In genomic region chr20:1083431-1084080, GRCh38 we compare ENCODE assay signal across 27 cellular contexts. TPM values are rescaled to one million over a fixed set of nuclear protein-coding genes. Genes with fewer than 3 reads are reported as not detected.
DNase-seq lines count a peak whose midpoint lies in the region; FAIRE-seq and TF ChIP-seq lines count a peak whose summit lies in the region.
"Had no signal": no experiment of that assay in that cellular context is flagged by ENCODE, and none has a peak within 500 bp of the region (broad histone marks: within the 10 kb centered on the region; RNA-seq: fewer than 3 reads in every experiment).

No MANE protein-coding gene starts in this region.

- no peaks in the 10 kb centered on the region for H3K27me3 ChIP-seq in tibial artery
- H3K27me3 ChIP-seq: ascending aorta, colonic mucosa, neural progenitor cell, pancreas, upper lobe of left lung had no signal

- H3K4me3 Mint-ChIP-seq in activated naive CD4-positive, alpha-beta T cell treated with anti-CD3 and anti-CD28 coated beads, Interleukin-2, amount 10 ng/mL, durations not matched to agents 7 days and 5 days = no peak overlapping the region
- H3K4me3 Mint-ChIP-seq: activated naive CD8-positive, alpha-beta T cell treated with anti-CD3 and anti-CD28 coated beads, Interleukin-2, amount 10 ng/mL, durations not matched to agents 7 days and 5 days; neural progenitor cell; stimulated activated naive B cell treated with anti-CD40 and anti-IgM and Interleukin-4, amounts not matched to agents 10 μg/mL and 1 μg/mL and 100 μg/mL, for 72 hours had no signal

- H3K4me3 ChIP-seq in tibial artery = no peak overlapping the region
- H3K4me3 ChIP-seq: ascending aorta, colonic mucosa, left ventricle myocardium inferior, neural progenitor cell, pancreas, upper lobe of left lung had no signal

- H3K9me3 ChIP-seq in tibial artery = peaks cover 0 to 6% (median 0%) of the 10 kb centered on the region in 3 donors
- H3K9me3 ChIP-seq: ascending aorta, colonic mucosa, pancreas, upper lobe of left lung had no signal

- no peak overlapping the region for H3K27ac ChIP-seq in tibial artery
- H3K27ac ChIP-seq: ascending aorta, colonic mucosa, left ventricle myocardium inferior, neural progenitor cell, pancreas, upper lobe of left lung had no signal

- no peak for TF ChIP-seq CTCF in tibial artery (IDR thresholded peaks at IDR 0.05)

- H3K36me3 ChIP-seq in tibial artery = no peaks in the 10 kb centered on the region
- H3K36me3 ChIP-seq: ascending aorta, colonic mucosa, left ventricle myocardium inferior, neural progenitor cell, pancreas, upper lobe of left lung had no signal

- no peak for TF ChIP-seq POLR2A in GM12892 (IDR thresholded peaks at IDR 0.05; ENCODE audit: low read depth, low read length)

- CTCF ChIA-PET in activated naive CD4-positive, alpha-beta T cell treated with anti-CD3 and anti-CD28 coated beads, Interleukin-2, amount 10 ng/mL, durations not matched to agents 7 days and 5 days (lab: Charles Lee) = no interaction called here

- peaks cover 3% of the 10 kb centered on the region for H3K4me1 Mint-ChIP-seq in activated naive CD4-positive, alpha-beta T cell treated with anti-CD3 and anti-CD28 coated beads, Interleukin-2, amount 10 ng/mL, durations not matched to agents 7 days and 5 days

- DNase-seq in NCI-H2029 (lab: John Stamatoyannopoulos, UW) (peak; percentile 2), NCI-H2029 treated with DMSO at 0.1 percent for 48 hours (lab: John Stamatoyannopoulos, UW) (no peak), GM12892 (ENCODE audit: insufficient read length) (no peak), NCI-H2171 (lab: John Stamatoyannopoulos, UW) (peak; percentile 81), fibroblast of peridontal ligament (ENCODE audit: extremely low read depth) (peak; percentile 2), GM19240 (ENCODE audit: insufficient read length, low spot score) (no peak), tibial artery (no peak)
- no peak for DNase-seq in activated naive CD4-positive, alpha-beta T cell treated with anti-CD3 and anti-CD28 coated beads, Interleukin-2, amount 10 ng/mL, durations not matched to agents 7 days and 5 days
- DNase-seq: 8988T; activated gamma-delta T cell; activated naive CD8-positive, alpha-beta T cell treated with anti-CD3 and anti-CD28 coated beads, Interleukin-2, amount 10 ng/mL, durations not matched to agents 7 days and 5 days; activated T-cell treated with anti-CD3 and anti-CD28 coated beads, Interleukin-2, amount 50 U/mL, for 1 hour; Calu3; colonic mucosa; effector memory CD4-positive, alpha-beta T cell; left ventricle myocardium inferior; NCI-H1105 treated with DMSO at 0.1 percent for 48 hours; NCI-H187 treated with DMSO at 0.1 percent for 48 hours; pancreas; stimulated activated naive B cell treated with anti-CD40 and anti-IgM and Interleukin-4, amounts not matched to agents 10 μg/mL and 1 μg/mL and 100 μg/mL, for 72 hours; substantia nigra; SW 1271; T-helper 9 cell; upper lobe of left lung had no signal

- peaks cover 10% of the 10 kb centered on the region for H3K9me3 Mint-ChIP-seq in activated naive CD4-positive, alpha-beta T cell treated with anti-CD3 and anti-CD28 coated beads, Interleukin-2, amount 10 ng/mL, durations not matched to agents 7 days and 5 days
- H3K9me3 Mint-ChIP-seq: neural progenitor cell had no signal

- H3K4me1 ChIP-seq in tibial artery = no peaks in the 10 kb centered on the region
- H3K4me1 ChIP-seq: ascending aorta, colonic mucosa, left ventricle myocardium inferior, pancreas, upper lobe of left lung had no signal

- intact Hi-C loops in tibial artery (cut with DNase I; ENCODE audit: low total_unique reads) = no loop called here

- no peak overlapping the region for H3K27ac Mint-ChIP-seq in activated naive CD4-positive, alpha-beta T cell treated with anti-CD3 and anti-CD28 coated beads, Interleukin-2, amount 10 ng/mL, durations not matched to agents 7 days and 5 days
- H3K27ac Mint-ChIP-seq: activated naive CD8-positive, alpha-beta T cell treated with anti-CD3 and anti-CD28 coated beads, Interleukin-2, amount 10 ng/mL, durations not matched to agents 7 days and 5 days; neural progenitor cell; stimulated activated naive B cell treated with anti-CD40 and anti-IgM and Interleukin-4, amounts not matched to agents 10 μg/mL and 1 μg/mL and 100 μg/mL, for 72 hours had no signal

- peaks cover 1% of the 10 kb centered on the region for H3K36me3 Mint-ChIP-seq in activated naive CD4-positive, alpha-beta T cell treated with anti-CD3 and anti-CD28 coated beads, Interleukin-2, amount 10 ng/mL, durations not matched to agents 7 days and 5 days
- H3K36me3 Mint-ChIP-seq: neural progenitor cell had no signal

- peak; percentile 21 for FAIRE-seq in GM12892 (lab: Jason Lieb, UNC)
- FAIRE-seq: keratinocyte, pancreas had no signal

- H3K27me3 Mint-ChIP-seq in activated naive CD4-positive, alpha-beta T cell treated with anti-CD3 and anti-CD28 coated beads, Interleukin-2, amount 10 ng/mL, durations not matched to agents 7 days and 5 days = peaks cover 4% of the 10 kb centered on the region

RNA-seq across cellular contexts. Expression of gene PSMF1, which starts 34.8 kb away (rescaled TPM):
- 54.9 TPM for polyA plus RNA-seq in GM12892 (2012; ENCODE audit: missing spikeins)

Comparison
In these comparisons a context has a peak if more than half of its experiments do, and no peak if none do; other contexts are left out.
1. DNase-seq: peak in NCI-H2029 (single experiment), NCI-H2171 (single experiment) and fibroblast of peridontal ligament (single experiment); none in NCI-H2029 treated with DMSO at 0.1 percent for 48 hours (single experiment), GM12892 (single experiment), activated naive CD4-positive, alpha-beta T cell treated with anti-CD3 and anti-CD28 coated beads, Interleukin-2, amount 10 ng/mL, durations not matched to agents 7 days and 5 days (single experiment), GM19240 (single experiment) and tibial artery (0 of 2).